In the genomic region with DNA sequence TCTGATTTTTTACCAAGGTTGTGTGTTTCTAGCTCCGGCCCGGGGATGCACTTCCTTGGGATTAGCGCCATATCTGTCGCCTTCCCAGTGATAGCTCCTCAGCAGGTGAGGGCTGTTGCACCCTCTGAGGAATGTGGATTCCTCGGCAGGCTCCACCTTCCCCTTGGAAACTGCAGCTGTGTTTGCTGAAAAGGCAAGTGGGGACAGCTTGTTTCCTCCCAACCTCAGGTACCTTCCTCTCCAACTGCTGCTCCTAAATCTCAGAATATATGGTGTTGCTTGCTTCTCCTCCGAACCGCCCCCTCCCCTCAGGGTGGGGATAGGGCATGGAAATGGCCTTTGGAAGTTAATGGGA, we compare ENCODE assay signal across 8 cellular contexts. TPM values are rescaled to one million over a fixed set of nuclear protein-coding genes. Genes with fewer than 3 reads are reported as not detected.
DNase-seq lines count a peak whose midpoint lies in the region; ATAC-seq and TF ChIP-seq lines count a peak whose summit lies in the region.

No MANE protein-coding gene starts in this region.

- RAD21 ChIA-PET in HCT116 (lab: Charles Lee; ENCODE audit: low non-redundant PET in 1 of 2, low total read pairs in 2 of 2, uncharacterized antibody in 2 of 2, unreplicated experiment in 2 of 2) = interaction anchor here in 1 of 2 experiments (0.5 kb wide), 1 partner anchor 11 kb away, joined by 5 read pairs; no protein-coding TSS in a partner anchor

- DNase-seq in CD4-positive, CD25-positive, alpha-beta regulatory T cell = no peak
- no peak for DNase-seq in HCT116 (ENCODE audit: low read depth, low spot score)
- no peak for DNase-seq in coronary artery (ENCODE audit: low spot score)
- peak; percentile 57 for DNase-seq in mucosa of gallbladder (ENCODE audit: low spot score)
- no peak for DNase-seq in OCI-M1 (lab: John Stamatoyannopoulos, UW)
- no peak for DNase-seq in SIG-M5 (lab: John Stamatoyannopoulos, UW)
- DNase-seq in left lobe of liver (ENCODE audit: low spot score) = no peak

- no peaks in the 10 kb centered on the region for H3K36me3 Mint-ChIP-seq in CD4-positive, CD25-positive, alpha-beta regulatory T cell

- peaks cover 68% of the 10 kb centered on the region for H3K27me3 Mint-ChIP-seq in CD4-positive, CD25-positive, alpha-beta regulatory T cell

- BruUV-seq in HCT116 (replicated peaks; lab: Mats Ljungman, UMichigan) = no TSS peak

- no peak for ATAC-seq in CD4-positive, CD25-positive, alpha-beta regulatory T cell (ENCODE audit: low read depth in 2 of 2)
- ATAC-seq in HCT116 (no peak), HG02981 (IDR thresholded peaks at IDR 0.05; ENCODE audit: unreplicated experiment) (no peak), left lobe of liver (no peak)

- H3K79me2 ChIP-seq in HCT116 (ENCODE audit: insufficient read depth, low read length) = no peaks in the 10 kb centered on the region

- POLR2A ChIA-PET in HCT116 (lab: Charles Lee) = no interaction called here

- peak overlapping the region; percentile 57; the same call in 1 of the 2 replicates for H3K9ac ChIP-seq in HCT116 (ENCODE audit: low read length)

- H3K9me2 ChIP-seq in HCT116 (ENCODE audit: insufficient read depth) = no peaks in the 10 kb centered on the region

- intact Hi-C loops in HCT116 (cut with micrococcal nuclease) = no loop called here

- peak overlapping the region; percentile 80 to 89 (median 86) for H3K4me3 Mint-ChIP-seq in CD4-positive, CD25-positive, alpha-beta regulatory T cell

- H3K27ac Mint-ChIP-seq in CD4-positive, CD25-positive, alpha-beta regulatory T cell = peak overlapping the region in 2 of 3 donors; percentile 29 to 86

- no peak for TF ChIP-seq POLR2A in HCT116 (IDR thresholded peaks at IDR 0.05; ENCODE audit: borderline replicate concordance, extremely low read depth, insufficient read depth, insufficient read length)

- H3K4me3 ChIP-seq in CD4-positive, CD25-positive, alpha-beta regulatory T cell (ENCODE audit: low read depth, low read length) = peak overlapping the region; percentile 62
- peak overlapping the region; percentile 72 to 73 for H3K4me3 ChIP-seq in HCT116 (replicated peaks in 1 of 2; ENCODE audit: low read depth in 1 of 2, low read length in 2 of 2)
- H3K4me3 ChIP-seq in coronary artery = peak overlapping the region; percentile 92

- H3K9me3 ChIP-seq in CD4-positive, CD25-positive, alpha-beta regulatory T cell (ENCODE audit: control insufficient read depth in 2 of 2, low read length in 2 of 2) = no peaks in the 10 kb centered on the region
- no peaks in the 10 kb centered on the region for H3K9me3 ChIP-seq in HCT116 (ENCODE audit: control insufficient read depth in 1 of 2, insufficient read depth in 1 of 2, low read depth in 1 of 2, low read length in 2 of 2)

- peak overlapping the region; percentile 98 for H3K4me2 ChIP-seq in HCT116 (ENCODE audit: low read length)

- H3K9me3 Mint-ChIP-seq in CD4-positive, CD25-positive, alpha-beta regulatory T cell = peaks cover 0 to 3% (median 0%) of the 10 kb centered on the region in 7 donors

- H3K4me1 ChIP-seq in CD4-positive, CD25-positive, alpha-beta regulatory T cell (ENCODE audit: control insufficient read depth, insufficient read depth, low read length, poor library complexity, severe bottlenecking) = peaks cover 19% of the 10 kb centered on the region
- peaks cover 4 to 14% of the 10 kb centered on the region in 2 experiments; a peak in 3 of 4 replicates for H3K4me1 ChIP-seq in HCT116 (ENCODE audit: control insufficient read depth in 1 of 2, insufficient read depth in 2 of 2, low read length in 2 of 2)

- peaks cover 21% of the 10 kb centered on the region for H3K27me3 ChIP-seq in CD4-positive, CD25-positive, alpha-beta regulatory T cell (ENCODE audit: control insufficient read depth, insufficient read depth, low read length)
- H3K27me3 ChIP-seq in HCT116 (ENCODE audit: insufficient read depth, low read length) = no peaks in the 10 kb centered on the region

- no peak overlapping the region for H2AFZ ChIP-seq in HCT116 (ENCODE audit: low read depth, low read length, poor library complexity, severe bottlenecking)

- H3K4me1 Mint-ChIP-seq in CD4-positive, CD25-positive, alpha-beta regulatory T cell = peaks cover 9 to 20% (median 14%) of the 10 kb centered on the region in 4 donors

- H3K36me3 ChIP-seq in CD4-positive, CD25-positive, alpha-beta regulatory T cell (ENCODE audit: control insufficient read depth, insufficient read depth, low read length) = no peaks in the 10 kb centered on the region
- H3K36me3 ChIP-seq in HCT116 (ENCODE audit: control insufficient read depth in 1 of 2, insufficient read depth in 2 of 2, low read length in 2 of 2) = no peaks in the 10 kb centered on the region

- no peaks in the 10 kb centered on the region for H4K20me1 ChIP-seq in HCT116 (ENCODE audit: insufficient read depth)

- TF ChIP-seq CTCF in HCT116 (IDR thresholded peaks at IDR 0.05 in 2 of 3, conservative IDR thresholded peaks at IDR 0.05 in 1 of 3; ENCODE audit: borderline replicate concordance in 1 of 3, insufficient read depth in 1 of 3, low read depth in 2 of 3, low read length in 2 of 3) (no peak), coronary artery (IDR thresholded peaks at IDR 0.05) (no peak)

- CTCF ChIA-PET in HCT116 (lab: Charles Lee) = no interaction called here

- TF ChIP-seq RAD21 in HCT116 (IDR thresholded peaks at IDR 0.05; ENCODE audit: low read depth) = no peak

- H3K27ac ChIP-seq in CD4-positive, CD25-positive, alpha-beta regulatory T cell (ENCODE audit: insufficient read depth, low read length, poor library complexity, severe bottlenecking) = no peak overlapping the region
- no peak overlapping the region for H3K27ac ChIP-seq in HCT116 (ENCODE audit: low read depth, low read length)
- no peak overlapping the region for H3K27ac ChIP-seq in coronary artery

TF ChIP-seq in HCT116, 20 proteins besides CTCF, POLR2A, EP300 and RAD21 (continues in another document):
- TF ChIP-seq SRF (IDR thresholded peaks at IDR 0.05; ENCODE audit: low read depth) = no peak
- no peak for TF ChIP-seq SIN3A (IDR thresholded peaks at IDR 0.05; ENCODE audit: low read depth)
- TF ChIP-seq, protein P1, sequence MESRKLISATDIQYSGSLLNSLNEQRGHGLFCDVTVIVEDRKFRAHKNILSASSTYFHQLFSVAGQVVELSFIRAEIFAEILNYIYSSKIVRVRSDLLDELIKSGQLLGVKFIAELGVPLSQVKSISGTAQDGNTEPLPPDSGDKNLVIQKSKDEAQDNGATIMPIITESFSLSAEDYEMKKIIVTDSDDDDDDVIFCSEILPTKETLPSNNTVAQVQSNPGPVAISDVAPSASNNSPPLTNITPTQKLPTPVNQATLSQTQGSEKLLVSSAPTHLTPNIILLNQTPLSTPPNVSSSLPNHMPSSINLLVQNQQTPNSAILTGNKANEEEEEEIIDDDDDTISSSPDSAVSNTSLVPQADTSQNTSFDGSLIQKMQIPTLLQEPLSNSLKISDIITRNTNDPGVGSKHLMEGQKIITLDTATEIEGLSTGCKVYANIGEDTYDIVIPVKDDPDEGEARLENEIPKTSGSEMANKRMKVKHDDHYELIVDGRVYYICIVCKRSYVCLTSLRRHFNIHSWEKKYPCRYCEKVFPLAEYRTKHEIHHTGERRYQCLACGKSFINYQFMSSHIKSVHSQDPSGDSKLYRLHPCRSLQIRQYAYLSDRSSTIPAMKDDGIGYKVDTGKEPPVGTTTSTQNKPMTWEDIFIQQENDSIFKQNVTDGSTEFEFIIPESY (IDR thresholded peaks at IDR 0.05; ENCODE audit: extremely low read depth, insufficient replicate concordance, low read length) = no peak
- no peak for TF ChIP-seq ELF1 (IDR thresholded peaks at IDR 0.05; ENCODE audit: borderline replicate concordance, low read depth)
- no peak for TF ChIP-seq FOSL1 (IDR thresholded peaks at IDR 0.05; ENCODE audit: low read depth)
- no peak for TF ChIP-seq CBX3 (IDR thresholded peaks at IDR 0.05; ENCODE audit: low read depth)
- no peak for TF ChIP-seq YY1 (IDR thresholded peaks at IDR 0.05; ENCODE audit: extremely low read depth, insufficient replicate concordance, low read depth, low read length)
- TF ChIP-seq, protein P2, sequence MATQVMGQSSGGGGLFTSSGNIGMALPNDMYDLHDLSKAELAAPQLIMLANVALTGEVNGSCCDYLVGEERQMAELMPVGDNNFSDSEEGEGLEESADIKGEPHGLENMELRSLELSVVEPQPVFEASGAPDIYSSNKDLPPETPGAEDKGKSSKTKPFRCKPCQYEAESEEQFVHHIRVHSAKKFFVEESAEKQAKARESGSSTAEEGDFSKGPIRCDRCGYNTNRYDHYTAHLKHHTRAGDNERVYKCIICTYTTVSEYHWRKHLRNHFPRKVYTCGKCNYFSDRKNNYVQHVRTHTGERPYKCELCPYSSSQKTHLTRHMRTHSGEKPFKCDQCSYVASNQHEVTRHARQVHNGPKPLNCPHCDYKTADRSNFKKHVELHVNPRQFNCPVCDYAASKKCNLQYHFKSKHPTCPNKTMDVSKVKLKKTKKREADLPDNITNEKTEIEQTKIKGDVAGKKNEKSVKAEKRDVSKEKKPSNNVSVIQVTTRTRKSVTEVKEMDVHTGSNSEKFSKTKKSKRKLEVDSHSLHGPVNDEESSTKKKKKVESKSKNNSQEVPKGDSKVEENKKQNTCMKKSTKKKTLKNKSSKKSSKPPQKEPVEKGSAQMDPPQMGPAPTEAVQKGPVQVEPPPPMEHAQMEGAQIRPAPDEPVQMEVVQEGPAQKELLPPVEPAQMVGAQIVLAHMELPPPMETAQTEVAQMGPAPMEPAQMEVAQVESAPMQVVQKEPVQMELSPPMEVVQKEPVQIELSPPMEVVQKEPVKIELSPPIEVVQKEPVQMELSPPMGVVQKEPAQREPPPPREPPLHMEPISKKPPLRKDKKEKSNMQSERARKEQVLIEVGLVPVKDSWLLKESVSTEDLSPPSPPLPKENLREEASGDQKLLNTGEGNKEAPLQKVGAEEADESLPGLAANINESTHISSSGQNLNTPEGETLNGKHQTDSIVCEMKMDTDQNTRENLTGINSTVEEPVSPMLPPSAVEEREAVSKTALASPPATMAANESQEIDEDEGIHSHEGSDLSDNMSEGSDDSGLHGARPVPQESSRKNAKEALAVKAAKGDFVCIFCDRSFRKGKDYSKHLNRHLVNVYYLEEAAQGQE (IDR thresholded peaks at IDR 0.05; ENCODE audit: low read depth) = no peak
- TF ChIP-seq EZH2 (IDR thresholded peaks at IDR 0.05) = no peak
- no peak for TF ChIP-seq SP1 (IDR thresholded peaks at IDR 0.05; ENCODE audit: low read depth)
- no peak for TF ChIP-seq POLR2AphosphoS5 (IDR thresholded peaks at IDR 0.05; ENCODE audit: low read depth, low read length)
- no peak for TF ChIP-seq EGR1 (IDR thresholded peaks at IDR 0.05; ENCODE audit: low read depth)
- TF ChIP-seq, protein P3, sequence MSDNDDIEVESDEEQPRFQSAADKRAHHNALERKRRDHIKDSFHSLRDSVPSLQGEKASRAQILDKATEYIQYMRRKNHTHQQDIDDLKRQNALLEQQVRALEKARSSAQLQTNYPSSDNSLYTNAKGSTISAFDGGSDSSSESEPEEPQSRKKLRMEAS (IDR thresholded peaks at IDR 0.05) = no peak

RNA-seq across cellular contexts. Expression of a gene that starts 1.3 kb away (rescaled TPM):
- 0.76 TPM for total RNA-seq in CD4-positive, CD25-positive, alpha-beta regulatory T cell
- 1 to 10 TPM in 3 of 4 donors, under 1 TPM in 1; 0.37 to 3.3 (median 1.7) TPM for polyA plus RNA-seq in CD4-positive, CD25-positive, alpha-beta regulatory T cell
- 6.8 TPM for total RNA-seq in HCT116 (2021; ENCODE audit: unreplicated experiment)
- 4.1 and 5.9 TPM in 2 replicates for polyA plus RNA-seq in HCT116 (2012)
- 109 TPM for total RNA-seq in mucosa of gallbladder
- 23.1 TPM for total RNA-seq in left lobe of liver
